18 cellular contexts compared by ENCODE assay signal in the genomic region with DNA sequence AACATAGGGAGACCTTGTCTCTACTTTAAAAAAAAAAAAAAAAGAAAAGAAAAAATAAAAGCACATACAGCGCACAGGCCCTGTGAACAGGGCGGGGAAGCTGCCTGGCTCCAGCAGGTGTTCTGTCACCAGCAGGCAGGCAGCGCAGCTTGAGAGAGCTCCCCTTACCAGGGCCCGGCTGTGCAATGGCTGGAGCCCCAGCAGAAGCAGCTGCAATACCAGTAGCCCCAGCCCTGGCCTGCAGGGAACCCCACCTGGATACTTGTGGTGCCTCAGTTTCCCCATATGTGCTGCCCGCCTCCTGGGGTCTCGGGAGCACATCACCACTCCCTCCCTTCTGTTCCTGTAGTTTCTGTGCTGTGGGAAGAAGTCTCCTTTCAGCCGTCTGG. TPM values are rescaled to one million over a fixed set of nuclear protein-coding genes. Genes with fewer than 3 reads are reported as not detected.
DNase-seq lines count a peak whose midpoint lies in the region; ATAC-seq, FAIRE-seq and TF ChIP-seq lines count a peak whose summit lies in the region.
"Had no signal": no experiment of that assay in that cellular context is flagged by ENCODE, and none has a peak within 500 bp of the region (broad histone marks: within the 10 kb centered on the region; RNA-seq: fewer than 3 reads in every experiment).

No MANE protein-coding gene starts in this region.

- H3K79me1 ChIP-seq in H1 (ENCODE audit: low read depth, low read length), result no peaks in the 10 kb centered on the region

- H3K36me3 ChIP-seq in H1 (ENCODE audit: control insufficient read depth in 2 of 4, insufficient read depth in 4 of 4, low read length in 3 of 4) (no peaks in the 10 kb centered on the region), thoracic aorta (no peaks in the 10 kb centered on the region)

- no peak overlapping the region for H3K4ac ChIP-seq in H1 (replicated peaks; ENCODE audit: insufficient read length, low read depth, low read length)

- no peak overlapping the region for H4K5ac ChIP-seq in H1 (ENCODE audit: insufficient read length, low read depth, low read length)

- no peak for TF ChIP-seq RAD21 in H1 (IDR thresholded peaks at IDR 0.05 in 1 of 2, conservative IDR thresholded peaks at IDR 0.05 in 1 of 2; ENCODE audit: low read depth in 2 of 2, low read length in 2 of 2)

- TF ChIP-seq POLR2A in H1 (IDR thresholded peaks at IDR 0.05; ENCODE audit: control extremely low read depth in 1 of 2, low read depth in 2 of 2, low read length in 2 of 2), result no peak

- CTCF ChIA-PET in H1 (lab: Charles Lee; ENCODE audit: partially characterized antibody), result interaction anchor here (0.7 to 1.3 kb wide), 4 partner anchors 46 to 109 kb away, joined by 3 to 4 read pairs (median 3); no protein-coding TSS in a partner anchor

- peaks cover 0 to 2% of the 10 kb centered on the region in 2 experiments for H4K20me1 ChIP-seq in H1 (replicated peaks in 1 of 2; ENCODE audit: control insufficient read depth in 1 of 2, insufficient read depth in 2 of 2, low read length in 2 of 2)

- no peak overlapping the region for H3K4me2 ChIP-seq in H1 (ENCODE audit: insufficient read depth in 1 of 2, low read depth in 2 of 2, low read length in 2 of 2)
- H3K4me2 ChIP-seq: GM23338 had no signal

- H2BK15ac ChIP-seq in H1 (ENCODE audit: low read length), result no peak overlapping the region

- no peak overlapping the region for H3K23ac ChIP-seq in H1 (ENCODE audit: insufficient read length)

- no peaks in the 10 kb centered on the region for H3K27me3 Mint-ChIP-seq in natural killer cell treated with Interleukin-12 subunit alpha and Interleukin-12 subunit beta and Interleukin-15 and Interleukin-18, amount 100 ng/mL, for 72 hours
- H3K27me3 Mint-ChIP-seq: activated CD4-positive, alpha-beta T cell treated with anti-CD3 and anti-CD28 coated beads, Interleukin-2, amount 10 ng/mL, durations not matched to agents 24 days and 14 days; activated T-cell treated with anti-CD3 and anti-CD28 coated beads, Interleukin-2, amount 50 U/mL, for 24 hours had no signal

- no peak overlapping the region for H3K18ac ChIP-seq in H1 (ENCODE audit: extremely low read depth, low read length)

- no peaks in the 10 kb centered on the region for H3K23me2 ChIP-seq in H1 (ENCODE audit: low read depth, low read length)

- no peak for ATAC-seq in natural killer cell treated with Interleukin-12 subunit alpha and Interleukin-12 subunit beta and Interleukin-15 and Interleukin-18, amount 100 ng/mL, for 72 hours
- no peak for ATAC-seq in thoracic aorta (ENCODE audit: insufficient number of reproducible peaks, low FRiP score, low read depth)
- ATAC-seq in GM18517 (IDR thresholded peaks at IDR 0.05; ENCODE audit: unreplicated experiment), result no peak
- ATAC-seq: GM23338; stimulated activated naive B cell treated with anti-CD40 and anti-IgM and Interleukin-4, amounts not matched to agents 10 μg/mL and 1 μg/mL and 100 μg/mL, for 72 hours had no signal

- H3K27ac ChIP-seq in H1 (ENCODE audit: low read depth, low read length) (no peak overlapping the region), thoracic aorta (peak overlapping the region; percentile 80 to 86)
- H3K27ac ChIP-seq: 22Rv1, C4-2B had no signal

- no peak overlapping the region for H2BK20ac ChIP-seq in H1 (ENCODE audit: low read length)

- H3K56ac ChIP-seq in H1 (replicated peaks; ENCODE audit: insufficient read length, low read depth, low read length), result no peak overlapping the region

- H3K4me1 Mint-ChIP-seq in natural killer cell treated with Interleukin-12 subunit alpha and Interleukin-12 subunit beta and Interleukin-15 and Interleukin-18, amount 100 ng/mL, for 72 hours (ENCODE audit: low read depth in 2 of 2), result peaks cover 12 to 18% of the 10 kb centered on the region in 2 donors
- H3K4me1 Mint-ChIP-seq: activated CD4-positive, alpha-beta T cell treated with anti-CD3 and anti-CD28 coated beads, Interleukin-2, amount 10 ng/mL, durations not matched to agents 24 days and 14 days; GM23338 had no signal

- no peak overlapping the region for H3K14ac ChIP-seq in H1 (ENCODE audit: insufficient read length)

- H3K4me1 ChIP-seq in H1 (replicated peaks in 1 of 4; ENCODE audit: control insufficient read depth in 3 of 4, insufficient read depth in 4 of 4, low read length in 3 of 4) (no peaks in the 10 kb centered on the region), thoracic aorta (ENCODE audit: control insufficient read depth in 1 of 2, low read depth in 2 of 2) (peaks cover 19 to 41% of the 10 kb centered on the region in 2 donors)

- no peaks in the 10 kb centered on the region for H3K9me3 Mint-ChIP-seq in natural killer cell treated with Interleukin-12 subunit alpha and Interleukin-12 subunit beta and Interleukin-15 and Interleukin-18, amount 100 ng/mL, for 72 hours
- H3K9me3 Mint-ChIP-seq: activated CD4-positive, alpha-beta T cell treated with anti-CD3 and anti-CD28 coated beads, Interleukin-2, amount 10 ng/mL, durations not matched to agents 24 days and 14 days; activated T-cell treated with anti-CD3 and anti-CD28 coated beads, Interleukin-2, amount 50 U/mL, for 24 hours had no signal

- H2BK12ac ChIP-seq in H1 (ENCODE audit: low read depth, low read length), result no peak overlapping the region

- no peaks in the 10 kb centered on the region for H3K36me3 Mint-ChIP-seq in natural killer cell treated with Interleukin-12 subunit alpha and Interleukin-12 subunit beta and Interleukin-15 and Interleukin-18, amount 100 ng/mL, for 72 hours

- TF ChIP-seq EP300 in H1 (IDR thresholded peaks at IDR 0.05; ENCODE audit: borderline replicate concordance in 1 of 2, low read depth in 2 of 2, low read length in 2 of 2), result no peak

- H3K4me3 ChIP-seq in H1 (ENCODE audit: extremely low read depth in 1 of 4, insufficient read depth in 2 of 4, low read depth in 3 of 4, low read length in 4 of 4) (no peak overlapping the region), thoracic aorta (peak overlapping the region; percentile 64)
- H3K4me3 ChIP-seq: GM23338 had no signal

- H2AK5ac ChIP-seq in H1 (ENCODE audit: low read depth, low read length), result no peak overlapping the region

- no peaks in the 10 kb centered on the region for H3K9me3 ChIP-seq in H1 (ENCODE audit: insufficient read depth in 2 of 2, low read depth in 1 of 2, low read length in 1 of 2)
- no peaks in the 10 kb centered on the region for H3K9me3 ChIP-seq in thoracic aorta

- WGBS in H1 (ENCODE audit: extremely low coverage in 1 of 2, insufficient coverage in 1 of 2, insufficient read length in 1 of 2, insufficient replicate concordance in 2 of 2, low coverage in 1 of 2, low lambda C conversion rate in 2 of 2, missing lambda C conversion rate in 1 of 2), 2 experiments, result 74% methylated on average over 5 of the region's 7 CpGs; no CpG with 5 or more reads in 1 of the 2 experiments

- peak overlapping the region; percentile 71; the same call in 1 of the 2 replicates for H4K8ac ChIP-seq in H1 (ENCODE audit: extremely low read depth, insufficient read depth, low read length)

- no peak for FAIRE-seq in H1 (lab: Jason Lieb, UNC)
- FAIRE-seq: HTR-8/SVneo had no signal

- H2BK5ac ChIP-seq in H1 (ENCODE audit: low read depth, low read length), result no peak overlapping the region

- POLR2A ChIA-PET in H1 (lab: Charles Lee; ENCODE audit: partially characterized antibody), result interaction anchor here (1.0 to 1.6 kb wide), 2 partner anchors 62 to 63 kb away, joined by 3 to 6 read pairs; partner anchors contain the start of gene CD81

- DNase-seq in NCI-H2171 treated with DMSO at 0.1 percent for 48 hours (lab: John Stamatoyannopoulos, UW), result peak; percentile 3
- no peak for DNase-seq in NCI-H2171 (lab: John Stamatoyannopoulos, UW)
- DNase-seq in H1 (ENCODE audit: low read depth in 1 of 2, low spot score in 2 of 2), result no peak
- peak; percentile 1 for DNase-seq in natural killer cell treated with Interleukin-12 subunit alpha and Interleukin-12 subunit beta and Interleukin-15 and Interleukin-18, amount 100 ng/mL, for 72 hours (ENCODE audit: low spot score)
- DNase-seq in thoracic aorta (ENCODE audit: low spot score), result no peak
- no peak for DNase-seq in stimulated activated CD4-positive, alpha-beta T cell treated with anti-CD3 and anti-CD28 coated beads, Interleukin-4, amount 100 ng/mL, for 1 hour
- DNase-seq in dedifferentiated amniotic fluid mesenchymal stem cell (ENCODE audit: extremely low spot score), result no peak
- DNase-seq: activated CD4-positive, alpha-beta T cell treated with anti-CD3 and anti-CD28 coated beads, Interleukin-2, amount 10 ng/mL, durations not matched to agents 24 days and 14 days; activated T-cell treated with anti-CD3 and anti-CD28 coated beads, Interleukin-2, amount 50 U/mL, for 24 hours; stimulated activated naive B cell treated with anti-CD40 and anti-IgM and Interleukin-4, amounts not matched to agents 10 μg/mL and 1 μg/mL and 100 μg/mL, for 72 hours; T-helper 9 cell had no signal

- no peaks in the 10 kb centered on the region; a peak in 1 of 7 replicates for H3K27me3 ChIP-seq in H1 (replicated peaks in 1 of 4; ENCODE audit: control insufficient read depth in 3 of 4, extremely low read depth in 1 of 4, insufficient read depth in 3 of 4, low read length in 3 of 4)
- H3K27me3 ChIP-seq in thoracic aorta (replicated peaks; ENCODE audit: insufficient read depth), result no peaks in the 10 kb centered on the region

- TF ChIP-seq CTCF in H1 (IDR thresholded peaks at IDR 0.05; ENCODE audit: control extremely low read depth in 1 of 3, insufficient read depth in 1 of 3, low read depth in 1 of 3, low read length in 3 of 3) (no peak), thoracic aorta (IDR thresholded peaks at IDR 0.05) (no peak)

- no peak overlapping the region for H2BK120ac ChIP-seq in H1 (replicated peaks; ENCODE audit: low read depth, low read length)

- no peak overlapping the region for H3K4me3 Mint-ChIP-seq in natural killer cell treated with Interleukin-12 subunit alpha and Interleukin-12 subunit beta and Interleukin-15 and Interleukin-18, amount 100 ng/mL, for 72 hours
- H3K4me3 Mint-ChIP-seq: activated CD4-positive, alpha-beta T cell treated with anti-CD3 and anti-CD28 coated beads, Interleukin-2, amount 10 ng/mL, durations not matched to agents 24 days and 14 days; activated T-cell treated with anti-CD3 and anti-CD28 coated beads, Interleukin-2, amount 50 U/mL, for 24 hours; GM23338; stimulated activated naive B cell treated with anti-CD40 and anti-IgM and Interleukin-4, amounts not matched to agents 10 μg/mL and 1 μg/mL and 100 μg/mL, for 72 hours had no signal

- H3K9ac ChIP-seq in H1 (replicated peaks in 1 of 4; ENCODE audit: extremely low read depth in 1 of 4, low read depth in 3 of 4, low read length in 3 of 4), result no peak overlapping the region

- H3K79me2 ChIP-seq in H1 (ENCODE audit: control insufficient read depth in 1 of 2, insufficient read depth in 2 of 2, low read length in 2 of 2), result no peaks in the 10 kb centered on the region

- no peak overlapping the region for H3K27ac Mint-ChIP-seq in natural killer cell treated with Interleukin-12 subunit alpha and Interleukin-12 subunit beta and Interleukin-15 and Interleukin-18, amount 100 ng/mL, for 72 hours
- H3K27ac Mint-ChIP-seq: activated CD4-positive, alpha-beta T cell treated with anti-CD3 and anti-CD28 coated beads, Interleukin-2, amount 10 ng/mL, durations not matched to agents 24 days and 14 days; activated T-cell treated with anti-CD3 and anti-CD28 coated beads, Interleukin-2, amount 50 U/mL, for 24 hours; GM23338; stimulated activated naive B cell treated with anti-CD40 and anti-IgM and Interleukin-4, amounts not matched to agents 10 μg/mL and 1 μg/mL and 100 μg/mL, for 72 hours had no signal

- H4K91ac ChIP-seq in H1 (replicated peaks; ENCODE audit: insufficient read length, low read length), result no peak overlapping the region

- no peak overlapping the region for H2AFZ ChIP-seq in H1 (ENCODE audit: low read length)
- H2AFZ ChIP-seq: GM23338 had no signal

RNA-seq across cellular contexts. Expression of gene TSPAN32, which starts 12.3 kb away (rescaled TPM):
- not detected in 2 replicates for total RNA-seq in H1 (2021; fragmentation: NEBNext Ultra II Directional; extraction: Animal tissue kit (Norgen Biotek cat#: 25700))
- polyA plus RNA-seq in H1 (2011; rRNA removed), result not detected in 2 replicates
- polyA plus RNA-seq in H1 (2011; cell fraction: cytosol; rRNA removed), result not detected
- polyA plus RNA-seq in H1 (2011; cell fraction: nucleus; rRNA removed), result not detected
- polyA plus RNA-seq in H1 (2012, experiment 1 of 2), result 0.13 to 0.16 TPM in 2 of 4 replicates, not detected in the others
- polyA plus RNA-seq in H1 (2012, experiment 2 of 2), result not detected
- polyA plus RNA-seq in H1 (2013, experiment 1 of 2), result not detected
- polyA plus RNA-seq in H1 (2013, experiment 2 of 2), result not detected
- not detected in 2 replicates for polyA minus RNA-seq in H1 (2011; rRNA and poly(A)+ RNA removed)
- polyA minus RNA-seq in H1 (2011; cell fraction: cytosol; rRNA and poly(A)+ RNA removed), result not detected
- not detected for polyA minus RNA-seq in H1 (2011; cell fraction: nucleus; rRNA and poly(A)+ RNA removed)
- 1 to 10 TPM; 4.3 to 9.9 TPM for total RNA-seq in natural killer cell treated with Interleukin-12 subunit alpha and Interleukin-12 subunit beta and Interleukin-15 and Interleukin-18, amount 100 ng/mL, for 72 hours
- total RNA-seq in thoracic aorta, result 1 to 10 TPM; 2.5 to 6.9 TPM
- total RNA-seq: chondrocyte, GM23338 had no signal
- polyA plus RNA-seq: GM23338 had no signal

RNA-seq across cellular contexts. Expression of gene C11orf21, which starts 12.4 kb away (rescaled TPM):
- total RNA-seq in H1 (2021; fragmentation: NEBNext Ultra II Directional; extraction: Animal tissue kit (Norgen Biotek cat#: 25700)), result not detected in 2 replicates
- polyA plus RNA-seq in H1 (2011; rRNA removed), result not detected in 2 replicates
- polyA plus RNA-seq in H1 (2011; cell fraction: cytosol; rRNA removed), result not detected
- polyA plus RNA-seq in H1 (2011; cell fraction: nucleus; rRNA removed), result not detected
- not detected in 4 replicates for polyA plus RNA-seq in H1 (2012, experiment 1 of 2)
- polyA plus RNA-seq in H1 (2012, experiment 2 of 2), result not detected
- not detected for polyA plus RNA-seq in H1 (2013, experiment 1 of 2)
- polyA plus RNA-seq in H1 (2013, experiment 2 of 2), result not detected
- polyA minus RNA-seq in H1 (2011; rRNA and poly(A)+ RNA removed), result not detected in 2 replicates
- polyA minus RNA-seq in H1 (2011; cell fraction: cytosol; rRNA and poly(A)+ RNA removed), result not detected
- not detected for polyA minus RNA-seq in H1 (2011; cell fraction: nucleus; rRNA and poly(A)+ RNA removed)
- 1 to 10 TPM; 7.2 to 7.6 TPM for total RNA-seq in natural killer cell treated with Interleukin-12 subunit alpha and Interleukin-12 subunit beta and Interleukin-15 and Interleukin-18, amount 100 ng/mL, for 72 hours
- total RNA-seq in thoracic aorta, result 1 to 10 TPM; 1.1 to 4.3 TPM
- total RNA-seq: chondrocyte, GM23338, kidney epithelial cell had no signal
- polyA plus RNA-seq: GM23338 had no signal

RNA-seq across cellular contexts. Expression of gene ASCL2, which starts 43.7 kb away (rescaled TPM):
- total RNA-seq in H1 (2021; fragmentation: NEBNext Ultra II Directional; extraction: Animal tissue kit (Norgen Biotek cat#: 25700)), result 0.23 and 0.56 TPM in 2 replicates
- 0.41 and 0.51 TPM in 2 replicates for polyA plus RNA-seq in H1 (2011; rRNA removed)
- polyA plus RNA-seq in H1 (2011; cell fraction: cytosol; rRNA removed), result 0.34 TPM
- polyA plus RNA-seq in H1 (2011; cell fraction: nucleus; rRNA removed), result 0.34 TPM
- 0.15 to 0.42 TPM (median 0.37 TPM) in 3 of 4 replicates, not detected in the other for polyA plus RNA-seq in H1 (2012, experiment 1 of 2)
- polyA plus RNA-seq in H1 (2012, experiment 2 of 2), result 0.08 TPM
- polyA plus RNA-seq in H1 (2013, experiment 1 of 2), result 0.26 TPM
- 0.42 TPM for polyA plus RNA-seq in H1 (2013, experiment 2 of 2)
- polyA minus RNA-seq in H1 (2011; rRNA and poly(A)+ RNA removed), result 0.13 TPM in 1 of 2 replicates, not detected in the other
- 0.59 TPM for polyA minus RNA-seq in H1 (2011; cell fraction: cytosol; rRNA and poly(A)+ RNA removed)
- polyA minus RNA-seq in H1 (2011; cell fraction: nucleus; rRNA and poly(A)+ RNA removed), result 0.40 TPM
- 1 to 10 TPM; 2.5 to 5.3 TPM for total RNA-seq in natural killer cell treated with Interleukin-12 subunit alpha and Interleukin-12 subunit beta and Interleukin-15 and Interleukin-18, amount 100 ng/mL, for 72 hours
- under 1 TPM; 0.41 to 0.78 TPM for total RNA-seq in thoracic aorta
- total RNA-seq: chondrocyte, kidney epithelial cell had no signal

Comparison
In these comparisons a context has a peak if more than half of its experiments do, and no peak if none do; other contexts are left out.
1. DNase-seq: peak in NCI-H2171 treated with DMSO at 0.1 percent for 48 hours (single experiment) and natural killer cell treated with Interleukin-12 subunit alpha and Interleukin-12 subunit beta and Interleukin-15 and Interleukin-18, amount 100 ng/mL, for 72 hours (single experiment); none in NCI-H2171 (single experiment), H1 (0 of 2), thoracic aorta (single experiment), stimulated activated CD4-positive, alpha-beta T cell treated with anti-CD3 and anti-CD28 coated beads, Interleukin-4, amount 100 ng/mL, for 1 hour (single experiment) and dedifferentiated amniotic fluid mesenchymal stem cell (single experiment).